ENCODE assay signal across 1 cellular context in genomic region chr20:64220891-64221527, GRCh38.
TF ChIP-seq lines count a peak whose summit lies in the region.

No MANE protein-coding gene starts in this region.

TF ChIP-seq in K562, 482 proteins besides CTCF, POLR2A, EP300 and RAD21 (continued from another document and continues in another):
- TF ChIP-seq ATF3 (IDR thresholded peaks at IDR 0.05), result 0 out of 2 replicates have a peak, but pooled peaks have one; percentile 24
- TF ChIP-seq ATF3 (CRISPR knock-in tag; conservative IDR thresholded peaks at IDR 0.05), result no peak
- TF ChIP-seq ZBTB40 (IDR thresholded peaks at IDR 0.05), result no peak
- no peak for TF ChIP-seq ZBTB40 (CRISPR knock-in tag; IDR thresholded peaks at IDR 0.05)
- no peak for TF ChIP-seq ZNF347 (CRISPR knock-in tag; IDR thresholded peaks at IDR 0.05; ENCODE audit: low read depth)
- peak; percentile 96 for TF ChIP-seq DPF2 (IDR thresholded peaks at IDR 0.05)
- no peak; the same call in 1 of the 2 replicates for TF ChIP-seq ZNF24 (IDR thresholded peaks at IDR 0.05)
- no peak for TF ChIP-seq ZNF280A (IDR thresholded peaks at IDR 0.05; ENCODE audit: low read depth, partially characterized antibody)
- TF ChIP-seq ZBTB7A (IDR thresholded peaks at IDR 0.05; ENCODE audit: borderline replicate concordance, control insufficient read depth, low read depth, low read length), result peak; percentile 100
- TF ChIP-seq ZC3H4 (CRISPR knock-in tag; IDR thresholded peaks at IDR 0.05; ENCODE audit: borderline replicate concordance), result no peak
- peak; percentile 27 to 71 for TF ChIP-seq AFF1 (IDR thresholded peaks at IDR 0.05; ENCODE audit: low read depth in 1 of 2, partially characterized antibody in 2 of 2)
- TF ChIP-seq ARID3B (CRISPR knock-in tag; IDR thresholded peaks at IDR 0.05; ENCODE audit: borderline replicate concordance), result no peak
- no peak for TF ChIP-seq ZNF277 (CRISPR knock-in tag; IDR thresholded peaks at IDR 0.05; ENCODE audit: borderline replicate concordance)
- peak; percentile 37; the same call in 1 of the 2 replicates for TF ChIP-seq ELF1 (tag; IDR thresholded peaks at IDR 0.05)
- no peak for TF ChIP-seq FOXJ2 (tag; IDR thresholded peaks at IDR 0.05)
- TF ChIP-seq ZFPM2 (CRISPR knock-in tag; IDR thresholded peaks at IDR 0.05), result no peak
- no peak for TF ChIP-seq PHTF2 (CRISPR knock-in tag; IDR thresholded peaks at IDR 0.05)
- 0 out of 2 replicates have a peak, but pooled peaks have one; percentile 36 for TF ChIP-seq ERF (CRISPR knock-in tag; IDR thresholded peaks at IDR 0.05)
- 0 out of 2 replicates have a peak, but pooled peaks have one; percentile 19 for TF ChIP-seq KDM2B (CRISPR knock-in tag; IDR thresholded peaks at IDR 0.05)
- TF ChIP-seq KLF10 (CRISPR knock-in tag; IDR thresholded peaks at IDR 0.05), result no peak
- TF ChIP-seq THRA (IDR thresholded peaks at IDR 0.05), result no peak
- TF ChIP-seq U2AF1 (optimal IDR thresholded peaks at IDR 0.05; ENCODE audit: low read depth, low read length), result no peak
- TF ChIP-seq ZNF583 (CRISPR knock-in tag; IDR thresholded peaks at IDR 0.05), result 0 out of 2 replicates have a peak, but pooled peaks have one; percentile 60
- no peak for TF ChIP-seq E2F3 (CRISPR knock-in tag; IDR thresholded peaks at IDR 0.05)
- no peak for TF ChIP-seq ESRRB (CRISPR knock-in tag; IDR thresholded peaks at IDR 0.05; ENCODE audit: borderline replicate concordance)
- TF ChIP-seq ZBTB2 (IDR thresholded peaks at IDR 0.05), result peak; percentile 86
- TF ChIP-seq NCOA4 (IDR thresholded peaks at IDR 0.05; ENCODE audit: partially characterized antibody), result no peak
- TF ChIP-seq SP1 (CRISPR knock-in tag; IDR thresholded peaks at IDR 0.05), result peak; percentile 85
- no peak for TF ChIP-seq LARP7 (IDR thresholded peaks at IDR 0.05)
- TF ChIP-seq STAG1 (CRISPR knock-in tag; IDR thresholded peaks at IDR 0.05; ENCODE audit: borderline replicate concordance), result no peak
- TF ChIP-seq HNRNPUL1 (IDR thresholded peaks at IDR 0.05; ENCODE audit: low read length), result no peak
- TF ChIP-seq ZNF354B (CRISPR knock-in tag; IDR thresholded peaks at IDR 0.05), result no peak
- TF ChIP-seq NCOR1 (IDR thresholded peaks at IDR 0.05), result peak; percentile 98
- TF ChIP-seq USF2 (CRISPR knock-in tag; IDR thresholded peaks at IDR 0.05), result no peak
- no peak for TF ChIP-seq PCBP1 (IDR thresholded peaks at IDR 0.05; ENCODE audit: low read depth, low read length, poor library complexity, severe bottlenecking)
